8 cellular contexts compared by ENCODE assay signal in the genomic region with DNA sequence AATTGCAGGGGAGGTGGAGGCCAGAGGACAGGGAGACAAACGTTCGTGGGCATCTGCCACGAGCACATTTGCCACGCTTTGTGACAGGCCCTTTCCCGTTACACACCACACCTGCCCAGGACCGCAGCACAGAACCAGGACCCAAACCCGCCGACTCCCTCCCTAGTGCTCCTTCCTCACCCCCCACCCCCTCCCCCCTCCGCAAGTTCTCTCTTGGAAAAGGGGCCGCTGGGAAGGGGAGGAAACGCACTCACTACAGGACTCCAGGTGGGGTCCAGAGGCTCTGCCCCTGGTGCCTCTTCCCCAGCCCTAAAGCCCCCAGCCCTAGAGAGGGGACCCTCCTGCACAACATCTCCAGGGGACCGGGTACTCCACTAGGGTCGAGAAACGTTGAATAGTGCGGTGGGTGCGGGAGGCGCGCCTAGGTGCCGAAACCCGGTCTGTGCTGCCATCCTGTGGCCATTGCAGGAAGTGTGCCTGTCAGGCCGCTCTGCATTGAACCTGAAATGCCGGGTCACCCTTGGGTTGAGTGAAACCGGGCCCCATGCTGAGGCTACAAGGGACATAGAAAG. TPM values are rescaled to one million over a fixed set of nuclear protein-coding genes. Genes with fewer than 3 reads are reported as not detected.
A peak's percentile ranks its signal among the peaks of the same experiment; 100 is the strongest.
DNase-seq lines count a peak whose midpoint lies in the region; ATAC-seq and TF ChIP-seq lines count a peak whose summit lies in the region.

No MANE protein-coding gene starts in this region.

- H3K9me3 Mint-ChIP-seq in CD4-positive, alpha-beta memory T cell: peaks cover 0 to 5% (median 0%) of the 10 kb centered on the region in 8 donors
- no peaks in the 10 kb centered on the region for H3K9me3 Mint-ChIP-seq in activated T-helper 2 cell treated with anti-CD3 and anti-CD28 coated beads, Interferon-gamma antibody, Interleukin-2, Interleukin-4, amounts not matched to agents 10 μg/mL and 5 μg/mL and 100 μg/mL, durations not matched to agents 14 hours and 24 hours and 36 hours
- no peaks in the 10 kb centered on the region for H3K9me3 Mint-ChIP-seq in neural progenitor cell

- no peaks in the 10 kb centered on the region for H3K9me2 ChIP-seq in Karpas-422 (replicated peaks; ENCODE audit: insufficient read depth, low read length)

- peaks cover 13 to 35% (median 21%) of the 10 kb centered on the region in 4 donors for H3K4me1 Mint-ChIP-seq in CD4-positive, alpha-beta memory T cell
- peaks cover 50% of the 10 kb centered on the region for H3K4me1 Mint-ChIP-seq in activated T-helper 2 cell treated with anti-CD3 and anti-CD28 coated beads, Interferon-gamma antibody, Interleukin-2, Interleukin-4, amounts not matched to agents 10 μg/mL and 5 μg/mL and 100 μg/mL, durations not matched to agents 14 hours and 24 hours and 36 hours (ENCODE audit: low read depth)
- peaks cover 13% of the 10 kb centered on the region for H3K4me1 Mint-ChIP-seq in neural progenitor cell

- H3K27ac Mint-ChIP-seq in CD4-positive, alpha-beta memory T cell: peak overlapping the region; percentile 94 to 100 (median 98)
- H3K27ac Mint-ChIP-seq in activated T-helper 2 cell treated with anti-CD3 and anti-CD28 coated beads, Interferon-gamma antibody, Interleukin-2, Interleukin-4, amounts not matched to agents 10 μg/mL and 5 μg/mL and 100 μg/mL, durations not matched to agents 14 hours and 24 hours and 36 hours: peak overlapping the region; percentile 97
- H3K27ac Mint-ChIP-seq in neural progenitor cell: no peak overlapping the region

- intact Hi-C loops in CD4-positive, alpha-beta memory T cell (cut with micrococcal nuclease): loop anchor here (1.0 to 5.0 kb wide), 9 partner anchors 13 to 1044 kb away; a partner anchor contains a TSS
- intact Hi-C loops in activated T-helper 2 cell treated with anti-CD3 and anti-CD28 coated beads, Interferon-gamma antibody, Interleukin-2, Interleukin-4, amounts not matched to agents 10 μg/mL and 5 μg/mL and 100 μg/mL, durations not matched to agents 14 hours and 24 hours and 36 hours (cut with micrococcal nuclease): loop anchor here (1.0 to 5.0 kb wide), 5 partner anchors 13 to 849 kb away; a partner anchor contains a TSS

- H3K27me3 Mint-ChIP-seq in CD4-positive, alpha-beta memory T cell: no peaks in the 10 kb centered on the region
- H3K27me3 Mint-ChIP-seq in activated T-helper 2 cell treated with anti-CD3 and anti-CD28 coated beads, Interferon-gamma antibody, Interleukin-2, Interleukin-4, amounts not matched to agents 10 μg/mL and 5 μg/mL and 100 μg/mL, durations not matched to agents 14 hours and 24 hours and 36 hours (ENCODE audit: low read depth): peaks cover 7% of the 10 kb centered on the region
- peaks cover 17% of the 10 kb centered on the region for H3K27me3 Mint-ChIP-seq in neural progenitor cell (ENCODE audit: insufficient read depth, low read depth)

- TF ChIP-seq CTCF in fibroblast of villous mesenchyme (IDR thresholded peaks at IDR 0.05; ENCODE audit: insufficient read depth, low read depth, low read length): peak; percentile 95
- peak; percentile 96 for TF ChIP-seq CTCF in neural progenitor cell (IDR thresholded peaks at IDR 0.05)

- peak; percentile 46 for ATAC-seq in GM21360 (IDR thresholded peaks at IDR 0.05; ENCODE audit: unreplicated experiment)

- POLR2A ChIA-PET in CD4-positive, alpha-beta memory T cell (lab: Charles Lee; ENCODE audit: partially characterized antibody): interaction anchor here (0.7 to 9.4 kb wide), 16 partner anchors 12 to 1106 kb away, joined by 3 to 285 read pairs (median 4); a partner anchor contains a TSS

- H3F3A ChIP-seq in neural progenitor cell (ENCODE audit: low read depth): peaks cover 17% of the 10 kb centered on the region

- CTCF ChIA-PET in CD4-positive, alpha-beta memory T cell (lab: Charles Lee; ENCODE audit: partially characterized antibody): interaction anchor here (1.0 to 11.6 kb wide), 18 partner anchors 12 to 1054 kb away, joined by 3 to 394 read pairs (median 8); a partner anchor contains a TSS

- H4K20me1 ChIP-seq in Karpas-422 (ENCODE audit: insufficient read depth, low read depth, low read length): no peaks in the 10 kb centered on the region
- no peaks in the 10 kb centered on the region for H4K20me1 ChIP-seq in neural progenitor cell (ENCODE audit: low read depth)

- peak overlapping the region; percentile 83 for H3K9ac ChIP-seq in Karpas-422 (ENCODE audit: low read length)
- H3K9ac ChIP-seq in neural progenitor cell: no peak overlapping the region
- peak overlapping the region in 1 of 2 donors; percentile 55 for H3K9ac ChIP-seq in stomach smooth muscle (ENCODE audit: low read length in 2 of 2)

- peak overlapping the region; percentile 37 to 69 for H3K4me3 ChIP-seq in CD4-positive, alpha-beta memory T cell (ENCODE audit: low read length in 2 of 2)
- peak overlapping the region; percentile 77 for H3K4me3 ChIP-seq in Karpas-422 (ENCODE audit: low read length)
- peak overlapping the region; percentile 53 for H3K4me3 ChIP-seq in fibroblast of villous mesenchyme (ENCODE audit: low read depth, low read length)
- peak overlapping the region; percentile 49 for H3K4me3 ChIP-seq in neural progenitor cell
- peak overlapping the region; percentile 80 to 96 for H3K4me3 ChIP-seq in stomach smooth muscle (ENCODE audit: low read length in 2 of 2)

- DNase-seq in CD4-positive, alpha-beta memory T cell: peak; percentile 81 to 85 (median 84)
- DNase-seq in Karpas-422 (peak; percentile 95), RPMI7951 (ENCODE audit: low read depth) (peak; percentile 63), fibroblast of villous mesenchyme (ENCODE audit: low read depth) (peak; percentile 63), neural progenitor cell (ENCODE audit: low spot score) (peak; percentile 85)
- DNase-seq in activated T-helper 2 cell treated with anti-CD3 and anti-CD28 coated beads, Interferon-gamma antibody, Interleukin-2, Interleukin-4, amounts not matched to agents 10 μg/mL and 5 μg/mL and 100 μg/mL, durations not matched to agents 14 hours and 24 hours and 36 hours (ENCODE audit: low spot score): peak; percentile 78

- H3K9me3 ChIP-seq in CD4-positive, alpha-beta memory T cell (ENCODE audit: control insufficient read depth in 1 of 2, low read length in 2 of 2): no peaks in the 10 kb centered on the region
- H3K9me3 ChIP-seq in Karpas-422 (ENCODE audit: low read length) (no peaks in the 10 kb centered on the region), neural progenitor cell (ENCODE audit: low read depth) (no peaks in the 10 kb centered on the region), stomach smooth muscle (ENCODE audit: control insufficient read depth in 2 of 2, low read length in 2 of 2) (no peaks in the 10 kb centered on the region)

- H3K36me3 ChIP-seq in CD4-positive, alpha-beta memory T cell (ENCODE audit: insufficient read depth, low read length): no peaks in the 10 kb centered on the region
- H3K36me3 ChIP-seq in Karpas-422 (ENCODE audit: insufficient read depth, low read length) (no peaks in the 10 kb centered on the region), neural progenitor cell (no peaks in the 10 kb centered on the region), stomach smooth muscle (ENCODE audit: control insufficient read depth in 2 of 2, insufficient read depth in 2 of 2, low read length in 2 of 2) (no peaks in the 10 kb centered on the region)

- peaks cover 0 to 3% of the 10 kb centered on the region in 2 donors for H3K36me3 Mint-ChIP-seq in CD4-positive, alpha-beta memory T cell
- no peaks in the 10 kb centered on the region for H3K36me3 Mint-ChIP-seq in activated T-helper 2 cell treated with anti-CD3 and anti-CD28 coated beads, Interferon-gamma antibody, Interleukin-2, Interleukin-4, amounts not matched to agents 10 μg/mL and 5 μg/mL and 100 μg/mL, durations not matched to agents 14 hours and 24 hours and 36 hours (ENCODE audit: low read depth)
- no peaks in the 10 kb centered on the region for H3K36me3 Mint-ChIP-seq in neural progenitor cell

- H2AFZ ChIP-seq in Karpas-422 (ENCODE audit: low read length) (peak overlapping the region; percentile 100; the same call in 1 of the 2 replicates), neural progenitor cell (replicated peaks) (peak overlapping the region; percentile 89)

- H3K79me2 ChIP-seq in Karpas-422 (ENCODE audit: low read length) (no peaks in the 10 kb centered on the region), neural progenitor cell (ENCODE audit: low read depth) (no peaks in the 10 kb centered on the region)

- no peaks in the 10 kb centered on the region for H3K27me3 ChIP-seq in CD4-positive, alpha-beta memory T cell (ENCODE audit: insufficient read depth, low read length)
- no peaks in the 10 kb centered on the region for H3K27me3 ChIP-seq in Karpas-422 (ENCODE audit: low read length)
- peaks cover 35% of the 10 kb centered on the region for H3K27me3 ChIP-seq in neural progenitor cell
- H3K27me3 ChIP-seq in stomach smooth muscle (ENCODE audit: control insufficient read depth in 1 of 2, insufficient read depth in 2 of 2, low read length in 2 of 2): no peaks in the 10 kb centered on the region

- H3K27ac ChIP-seq in CD4-positive, alpha-beta memory T cell (ENCODE audit: low read depth, low read length): peak overlapping the region; percentile 96
- H3K27ac ChIP-seq in Karpas-422 (ENCODE audit: low read length): peak overlapping the region; percentile 89
- H3K27ac ChIP-seq in neural progenitor cell: no peak overlapping the region
- H3K27ac ChIP-seq in stomach smooth muscle (ENCODE audit: low read length): peak overlapping the region; percentile 86

- peaks cover 22% of the 10 kb centered on the region for H3K4me1 ChIP-seq in CD4-positive, alpha-beta memory T cell (ENCODE audit: insufficient read depth, low read length)
- H3K4me1 ChIP-seq in Karpas-422 (ENCODE audit: low read length) (peaks cover 27% of the 10 kb centered on the region), neural progenitor cell (peaks cover 4% of the 10 kb centered on the region), stomach smooth muscle (ENCODE audit: control insufficient read depth, insufficient read depth, low read length) (peaks cover 21% of the 10 kb centered on the region)

- H3K4me2 ChIP-seq in Karpas-422 (ENCODE audit: low read depth, low read length, poor library complexity, severe bottlenecking) (peak overlapping the region; percentile 94), neural progenitor cell (peak overlapping the region; percentile 81)

- peak overlapping the region; percentile 82 to 97 (median 92) for H3K4me3 Mint-ChIP-seq in CD4-positive, alpha-beta memory T cell
- peak overlapping the region; percentile 78 for H3K4me3 Mint-ChIP-seq in activated T-helper 2 cell treated with anti-CD3 and anti-CD28 coated beads, Interferon-gamma antibody, Interleukin-2, Interleukin-4, amounts not matched to agents 10 μg/mL and 5 μg/mL and 100 μg/mL, durations not matched to agents 14 hours and 24 hours and 36 hours (ENCODE audit: low read depth)
- H3K4me3 Mint-ChIP-seq in neural progenitor cell: peak overlapping the region; percentile 82

RNA-seq across cellular contexts. Expression of a gene that starts 21.9 kb away (rescaled TPM):
- total RNA-seq in CD4-positive, alpha-beta memory T cell: 100 to 1,000 TPM; 776 to 839 TPM
- 1,000 to 10,000 TPM; 1,081 to 1,611 TPM for polyA plus RNA-seq in CD4-positive, alpha-beta memory T cell
- 101 and 172 TPM in 2 replicates for total RNA-seq in Karpas-422 (2014; rRNA removed; shearing (Covaris generic); ENCODE audit: low replicate concordance)
- total RNA-seq in RPMI7951 (2014; rRNA removed; shearing (Covaris generic)): 43.2 and 47.6 TPM in 2 replicates
- total RNA-seq in activated T-helper 2 cell treated with anti-CD3 and anti-CD28 coated beads, Interferon-gamma antibody, Interleukin-2, Interleukin-4, amounts not matched to agents 10 μg/mL and 5 μg/mL and 100 μg/mL, durations not matched to agents 14 hours and 24 hours and 36 hours: 779 and 785 TPM in 2 replicates
- total RNA-seq in fibroblast of villous mesenchyme: 82.5 and 85.5 TPM in 2 replicates
- 60.7 and 91.4 TPM in 2 replicates for total RNA-seq in neural progenitor cell (ENCODE audit: low replicate concordance)

RNA-seq across cellular contexts. Expression of a gene that starts 42.4 kb away (rescaled TPM):
- not detected for total RNA-seq in CD4-positive, alpha-beta memory T cell
- polyA plus RNA-seq in CD4-positive, alpha-beta memory T cell: not detected
- not detected in 2 replicates for total RNA-seq in Karpas-422 (2014; rRNA removed; shearing (Covaris generic); ENCODE audit: low replicate concordance)
- 35.9 and 48.9 TPM in 2 replicates for total RNA-seq in RPMI7951 (2014; rRNA removed; shearing (Covaris generic))
- total RNA-seq in activated T-helper 2 cell treated with anti-CD3 and anti-CD28 coated beads, Interferon-gamma antibody, Interleukin-2, Interleukin-4, amounts not matched to agents 10 μg/mL and 5 μg/mL and 100 μg/mL, durations not matched to agents 14 hours and 24 hours and 36 hours: not detected in 2 replicates
- total RNA-seq in fibroblast of villous mesenchyme: 6.1 and 14.7 TPM in 2 replicates
- not detected in 2 replicates for total RNA-seq in neural progenitor cell (ENCODE audit: low replicate concordance)

RNA-seq across cellular contexts. Expression of a gene that starts 45.3 kb away (rescaled TPM):
- total RNA-seq in CD4-positive, alpha-beta memory T cell: not detected
- polyA plus RNA-seq in CD4-positive, alpha-beta memory T cell: not detected
- total RNA-seq in Karpas-422 (2014; rRNA removed; shearing (Covaris generic); ENCODE audit: low replicate concordance): not detected in 2 replicates
- total RNA-seq in RPMI7951 (2014; rRNA removed; shearing (Covaris generic)): not detected in 2 replicates
- not detected in 2 replicates for total RNA-seq in activated T-helper 2 cell treated with anti-CD3 and anti-CD28 coated beads, Interferon-gamma antibody, Interleukin-2, Interleukin-4, amounts not matched to agents 10 μg/mL and 5 μg/mL and 100 μg/mL, durations not matched to agents 14 hours and 24 hours and 36 hours
- not detected in 2 replicates for total RNA-seq in fibroblast of villous mesenchyme
- total RNA-seq in neural progenitor cell (ENCODE audit: low replicate concordance): not detected in 2 replicates

RNA-seq across cellular contexts. Expression of a gene that starts 54.2 kb away (rescaled TPM):
- total RNA-seq in CD4-positive, alpha-beta memory T cell: not detected
- polyA plus RNA-seq in CD4-positive, alpha-beta memory T cell: not detected
- total RNA-seq in Karpas-422 (2014; rRNA removed; shearing (Covaris generic); ENCODE audit: low replicate concordance): not detected in 2 replicates
- 0.72 and 0.88 TPM in 2 replicates for total RNA-seq in RPMI7951 (2014; rRNA removed; shearing (Covaris generic))
- not detected in 2 replicates for total RNA-seq in activated T-helper 2 cell treated with anti-CD3 and anti-CD28 coated beads, Interferon-gamma antibody, Interleukin-2, Interleukin-4, amounts not matched to agents 10 μg/mL and 5 μg/mL and 100 μg/mL, durations not matched to agents 14 hours and 24 hours and 36 hours
- total RNA-seq in fibroblast of villous mesenchyme (not detected in 2 replicates), neural progenitor cell (ENCODE audit: low replicate concordance) (not detected in 2 replicates)
